16 cellular contexts compared by ENCODE assay signal in genomic region chr11:126352163-126352562, GRCh38. TPM values are rescaled to one million over a fixed set of nuclear protein-coding genes. Genes with fewer than 3 reads are reported as not detected.
DNase-seq lines count a peak whose midpoint lies in the region; ATAC-seq, FAIRE-seq and TF ChIP-seq lines count a peak whose summit lies in the region.
"Had no signal": no experiment of that assay in that cellular context is flagged by ENCODE, and none has a peak within 500 bp of the region (broad histone marks: within the 10 kb centered on the region; RNA-seq: fewer than 3 reads in every experiment).

No MANE protein-coding gene starts in this region.

- no peak for DNase-seq in T-helper 1 cell
- DNase-seq in HCT116 (ENCODE audit: low read depth, low spot score), result no peak
- no peak for DNase-seq in K562 (ENCODE audit: extremely low read depth in 1 of 4, low spot score in 3 of 4)
- DNase-seq in SW 1271 (lab: John Stamatoyannopoulos, UW), result no peak
- DNase-seq: 8988T; activated B cell treated with CpG ODN at 0.5 μM for 24 hours; activated effector memory CD4-positive, alpha-beta T cell treated with Interleukin-2 at 50 U/mL for 16 hours; COR-L47; NCI-H1694 treated with DMSO at 0.1 percent for 48 hours; NCI-H748 treated with DMSO at 0.1 percent for 48 hours; sigmoid colon had no signal

- H3K27ac ChIP-seq in HCT116 (ENCODE audit: low read depth, low read length) (no peak overlapping the region), K562 (ENCODE audit: extremely low read depth, low read depth, low read length) (peak overlapping the region; percentile 94), neutrophil (peak overlapping the region; percentile 69)

- TF ChIP-seq CTCF in HCT116 (IDR thresholded peaks at IDR 0.05 in 2 of 3, conservative IDR thresholded peaks at IDR 0.05 in 1 of 3; ENCODE audit: borderline replicate concordance in 1 of 3, insufficient read depth in 1 of 3, low read depth in 2 of 3, low read length in 2 of 3) (no peak), K562 (IDR thresholded peaks at IDR 0.05 in 2 of 3, conservative IDR thresholded peaks at IDR 0.05 in 1 of 3; ENCODE audit: insufficient read depth in 2 of 3, low read depth in 1 of 3, low read length in 3 of 3) (no peak), neutrophil (IDR thresholded peaks at IDR 0.05) (no peak)

- no peak for TF ChIP-seq EP300 in K562 (IDR thresholded peaks at IDR 0.05; ENCODE audit: low read length)

- POLR2A ChIA-PET in HCT116 (lab: Charles Lee), result no interaction called here
- POLR2A ChIA-PET in K562 (lab: Yijun Ruan, JAX), result no interaction called here

- H3K27ac Mint-ChIP-seq in T-helper 1 cell treated with Interleukin-12 subunit alpha and Interleukin-12 subunit beta and Interleukin-4 antibody, amounts not matched to agents 30 μg/mL and 1 μg/mL, for 36 hours, result no peak overlapping the region
- H3K27ac Mint-ChIP-seq: activated B cell treated with CpG ODN at 0.5 μM for 24 hours had no signal

- ATAC-seq in HCT116 (no peak), K562 (no peak), HG03342 (IDR thresholded peaks at IDR 0.05; ENCODE audit: unreplicated experiment) (no peak), GM21723 (IDR thresholded peaks at IDR 0.05; ENCODE audit: unreplicated experiment) (no peak)

- in situ Hi-C loops in K562 (cut with MboI), result no loop called here

- no peak overlapping the region for H3K9ac ChIP-seq in HCT116 (ENCODE audit: low read length)
- peak overlapping the region; percentile 18 to 30; a peak in 2 of 4 replicates for H3K9ac ChIP-seq in K562 (ENCODE audit: insufficient read depth in 1 of 2, low read depth in 2 of 2, low read length in 2 of 2)

- no peaks in the 10 kb centered on the region for H3K27me3 Mint-ChIP-seq in T-helper 1 cell treated with Interleukin-12 subunit alpha and Interleukin-12 subunit beta and Interleukin-4 antibody, amounts not matched to agents 30 μg/mL and 1 μg/mL, for 36 hours (ENCODE audit: low read depth)
- H3K27me3 Mint-ChIP-seq: activated B cell treated with CpG ODN at 0.5 μM for 24 hours had no signal

- H3K27me3 ChIP-seq in HCT116 (ENCODE audit: insufficient read depth, low read length), result no peaks in the 10 kb centered on the region
- H3K27me3 ChIP-seq in K562 (ENCODE audit: control insufficient read depth in 2 of 2, insufficient read depth in 2 of 2, low read length in 2 of 2), result no peaks in the 10 kb centered on the region
- H3K27me3 ChIP-seq in neutrophil, result no peaks in the 10 kb centered on the region
- H3K27me3 ChIP-seq: sigmoid colon had no signal

- peak overlapping the region; percentile 77 for H3K4me3 Mint-ChIP-seq in T-helper 1 cell treated with Interleukin-12 subunit alpha and Interleukin-12 subunit beta and Interleukin-4 antibody, amounts not matched to agents 30 μg/mL and 1 μg/mL, for 36 hours

- TF ChIP-seq POLR2A in HCT116 (IDR thresholded peaks at IDR 0.05; ENCODE audit: borderline replicate concordance, extremely low read depth, insufficient read depth, insufficient read length), result no peak
- no peak for TF ChIP-seq POLR2A in K562 (conservative IDR thresholded peaks at IDR 0.05)

- intact Hi-C loops in HCT116 (cut with micrococcal nuclease) (no loop called here), K562 (cut with micrococcal nuclease) (no loop called here)

- no peak for FAIRE-seq in K562 (lab: Jason Lieb, UNC)
- FAIRE-seq: bronchial epithelial cell had no signal

- 82% methylated on average over 3 of the region's 3 CpGs for WGBS in K562 (ENCODE audit: insufficient coverage, low coverage, missing lambda C conversion rate)

- H3K9me1 ChIP-seq in K562 (ENCODE audit: control insufficient read depth, insufficient read depth, low read length), result peaks cover 3% of the 10 kb centered on the region

- no peak overlapping the region for H3K4me3 ChIP-seq in HCT116 (replicated peaks in 1 of 2; ENCODE audit: low read depth in 1 of 2, low read length in 2 of 2)
- no peak overlapping the region for H3K4me3 ChIP-seq in K562
- H3K4me3 ChIP-seq in neutrophil (ENCODE audit: low read depth in 1 of 2, low read length in 1 of 2), result peak overlapping the region in 1 of 2 experiments; percentile 34
- H3K4me3 ChIP-seq: sigmoid colon had no signal

- no peaks in the 10 kb centered on the region for H3K9me3 Mint-ChIP-seq in T-helper 1 cell treated with Interleukin-12 subunit alpha and Interleukin-12 subunit beta and Interleukin-4 antibody, amounts not matched to agents 30 μg/mL and 1 μg/mL, for 36 hours
- H3K9me3 Mint-ChIP-seq: activated B cell treated with CpG ODN at 0.5 μM for 24 hours had no signal

- H3K4me2 ChIP-seq in HCT116 (ENCODE audit: low read length) (no peak overlapping the region), K562 (ENCODE audit: insufficient read depth, low read length) (peak overlapping the region; percentile 26)

- TF ChIP-seq RAD21 in HCT116 (IDR thresholded peaks at IDR 0.05; ENCODE audit: low read depth) (no peak), K562 (CRISPR knock-in tag; conservative IDR thresholded peaks at IDR 0.05 in 1 of 2, IDR thresholded peaks at IDR 0.05 in 1 of 2) (no peak)

- H3K4me1 ChIP-seq in HCT116 (ENCODE audit: control insufficient read depth in 1 of 2, insufficient read depth in 2 of 2, low read length in 2 of 2), result peaks cover 17 to 38% of the 10 kb centered on the region in 2 experiments
- H3K4me1 ChIP-seq in K562 (replicated peaks in 1 of 2; ENCODE audit: control insufficient read depth in 2 of 2, insufficient read depth in 2 of 2, low read length in 2 of 2), result peaks cover 62 to 64% of the 10 kb centered on the region in 2 experiments
- H3K4me1 ChIP-seq in neutrophil (ENCODE audit: control insufficient read depth in 1 of 2, insufficient read depth in 1 of 2, low read depth in 1 of 2, low read length in 1 of 2), result peaks cover 62 to 64% of the 10 kb centered on the region in 2 experiments

- CTCF ChIA-PET in HCT116 (lab: Charles Lee) (no interaction called here), K562 (lab: Yijun Ruan, JAX; ENCODE audit: low intra/inter-chr PET ratio) (no interaction called here)

- H3K36me3 ChIP-seq in HCT116 (ENCODE audit: control insufficient read depth in 1 of 2, insufficient read depth in 2 of 2, low read length in 2 of 2) (0 out of 4 replicates have a peak, but pooled peaks cover 0 to 6% of the 10 kb centered on the region in 2 experiments), K562 (ENCODE audit: control insufficient read depth, insufficient read depth, low read length) (peaks cover 45% of the 10 kb centered on the region), neutrophil (peaks cover 11% of the 10 kb centered on the region)
- H3K36me3 ChIP-seq: sigmoid colon had no signal

- H3K4me1 Mint-ChIP-seq in T-helper 1 cell treated with Interleukin-12 subunit alpha and Interleukin-12 subunit beta and Interleukin-4 antibody, amounts not matched to agents 30 μg/mL and 1 μg/mL, for 36 hours (ENCODE audit: low read depth), result peaks cover 39% of the 10 kb centered on the region

- H4K20me1 ChIP-seq in HCT116 (ENCODE audit: insufficient read depth), result no peaks in the 10 kb centered on the region
- H4K20me1 ChIP-seq in K562 (replicated peaks; ENCODE audit: control insufficient read depth, insufficient read depth, low read length), result no peaks in the 10 kb centered on the region

- H3K9me2 ChIP-seq in HCT116 (ENCODE audit: insufficient read depth), result no peaks in the 10 kb centered on the region

- RAD21 ChIA-PET in HCT116 (lab: Charles Lee; ENCODE audit: low non-redundant PET in 1 of 2, low total read pairs in 2 of 2, uncharacterized antibody in 2 of 2, unreplicated experiment in 2 of 2), result no interaction called here

- H3K36me3 Mint-ChIP-seq in T-helper 1 cell treated with Interleukin-12 subunit alpha and Interleukin-12 subunit beta and Interleukin-4 antibody, amounts not matched to agents 30 μg/mL and 1 μg/mL, for 36 hours (ENCODE audit: low read depth), result peaks cover 14% of the 10 kb centered on the region

- H3K79me2 ChIP-seq in HCT116 (ENCODE audit: insufficient read depth, low read length), result peaks cover 35% of the 10 kb centered on the region; the same call in 1 of the 2 replicates
- H3K79me2 ChIP-seq in K562 (ENCODE audit: control insufficient read depth, insufficient read depth, low read length), result peaks cover 82% of the 10 kb centered on the region

- H2AFZ ChIP-seq in HCT116 (ENCODE audit: low read depth, low read length, poor library complexity, severe bottlenecking) (no peak overlapping the region), K562 (ENCODE audit: low read depth, low read length) (no peak overlapping the region)

- H3K9me3 ChIP-seq in HCT116 (ENCODE audit: control insufficient read depth in 1 of 2, insufficient read depth in 1 of 2, low read depth in 1 of 2, low read length in 2 of 2) (no peaks in the 10 kb centered on the region), K562 (replicated peaks; ENCODE audit: control insufficient read depth, insufficient read depth, low read depth, low read length) (no peaks in the 10 kb centered on the region), neutrophil (no peaks in the 10 kb centered on the region)
- H3K9me3 ChIP-seq: sigmoid colon had no signal

- TSS peak; percentile 19 for BruUV-seq in HCT116 (replicated peaks; lab: Mats Ljungman, UMichigan)
- no TSS peak for BruUV-seq in K562 (replicated peaks; lab: Mats Ljungman, UMichigan)

RNA-seq across cellular contexts. Expression of gene ST3GAL4, which starts 3.3 kb away (rescaled TPM):
- 13.1 TPM for total RNA-seq in HCT116 (2021; ENCODE audit: unreplicated experiment)
- polyA plus RNA-seq in HCT116 (2012), result 13.6 and 14.7 TPM in 2 replicates
- 11.3 and 26.5 TPM in 2 replicates for total RNA-seq in K562 (2011; cell fraction: chromatin; rRNA removed; ENCODE audit: low replicate concordance)
- total RNA-seq in K562 (2011; cell fraction: nucleolus; rRNA removed), result 24.2 and 25.7 TPM in 2 replicates
- 22.4 and 23.4 TPM in 2 replicates for total RNA-seq in K562 (2011; cell fraction: nucleoplasm; rRNA removed)
- 10.5 and 16.9 TPM in 2 replicates for total RNA-seq in K562 (2014; rRNA removed)
- total RNA-seq in K562 (2014; rRNA removed; fragmentation: Illumina TruSeq; extraction: Trizol), result 6.2 and 8.2 TPM in 2 replicates
- total RNA-seq in K562 (2015; rRNA removed; fragmentation: Illumina TruSeq; extraction: Trizol), result 6.0 and 6.7 TPM in 2 replicates
- total RNA-seq in K562 (2021), result 13.7 and 15.2 TPM in 2 replicates
- 10.7 and 15.4 TPM in 2 replicates for polyA plus RNA-seq in K562 (2011; rRNA removed)
- polyA plus RNA-seq in K562 (2011; cell fraction: cytosol; rRNA removed), result 12.8 and 18.7 TPM in 2 replicates
- polyA plus RNA-seq in K562 (2011; cell fraction: nucleus; rRNA removed), result 10.4 and 18.7 TPM in 2 replicates
- polyA plus RNA-seq in K562 (2012), result 8.2 and 14.5 TPM in 2 replicates
- 17.8 and 22.9 TPM in 2 replicates for polyA plus RNA-seq in K562 (2014; fragmentation: Illumina TruSeq; extraction: Trizol)
- under 1 TPM; 0.27 to 0.53 TPM for polyA plus RNA-seq in K562 (2014; fragmentation: Nextera tagmentation; extraction: Ambion mirVana)
- polyA plus RNA-seq in K562 (2014; rRNA removed), result 13.8 and 16.7 TPM in 2 replicates
- 2.6 and 6.2 TPM in 2 replicates for polyA minus RNA-seq in K562 (2011; rRNA and poly(A)+ RNA removed)
- 7.9 and 8.3 TPM in 2 replicates for polyA minus RNA-seq in K562 (2011; cell fraction: cytosol; rRNA and poly(A)+ RNA removed)
- polyA minus RNA-seq in K562 (2011; cell fraction: nucleus; rRNA and poly(A)+ RNA removed), result 3.8 and 5.3 TPM in 2 replicates

RNA-seq across cellular contexts. Expression of gene DCPS, which starts 48.3 kb away (rescaled TPM):
- total RNA-seq in HCT116 (2021; ENCODE audit: unreplicated experiment) (25.6 TPM), K562 (2014; rRNA removed) (16.5 and 23.8 TPM in 2 replicates), K562 (2014; rRNA removed; fragmentation: Illumina TruSeq; extraction: Trizol) (10.8 and 11.1 TPM in 2 replicates), K562 (2015; rRNA removed; fragmentation: Illumina TruSeq; extraction: Trizol) (17.9 and 18.9 TPM in 2 replicates), K562 (2021) (23.0 and 24.6 TPM in 2 replicates)
- polyA plus RNA-seq in HCT116 (2012), result 32.0 and 34.0 TPM in 2 replicates
- total RNA-seq in K562 (2011; cell fraction: chromatin; rRNA removed; ENCODE audit: low replicate concordance), result 5.6 and 9.2 TPM in 2 replicates
- 11.2 and 12.0 TPM in 2 replicates for total RNA-seq in K562 (2011; cell fraction: nucleolus; rRNA removed)
- 7.4 and 9.0 TPM in 2 replicates for total RNA-seq in K562 (2011; cell fraction: nucleoplasm; rRNA removed)
- polyA plus RNA-seq in K562 (2011; rRNA removed) (16.8 and 25.9 TPM in 2 replicates), K562 (2014; fragmentation: Illumina TruSeq; extraction: Trizol) (37.2 and 38.1 TPM in 2 replicates), K562 (2014; fragmentation: Nextera tagmentation; extraction: Ambion mirVana) (10 to 100 TPM in 1 of 2 experiments, 1 to 10 TPM in 1; 8.7 to 17.8 TPM), K562 (2014; rRNA removed) (23.3 and 27.2 TPM in 2 replicates)
- polyA plus RNA-seq in K562 (2011; cell fraction: cytosol; rRNA removed), result 27.0 and 56.5 TPM in 2 replicates
- 7.1 and 12.9 TPM in 2 replicates for polyA plus RNA-seq in K562 (2011; cell fraction: nucleus; rRNA removed)
- 21.5 and 26.3 TPM in 2 replicates for polyA plus RNA-seq in K562 (2012)
- polyA minus RNA-seq in K562 (2011; rRNA and poly(A)+ RNA removed), result 6.6 and 12.8 TPM in 2 replicates
- polyA minus RNA-seq in K562 (2011; cell fraction: cytosol; rRNA and poly(A)+ RNA removed), result 9.0 and 12.5 TPM in 2 replicates
- polyA minus RNA-seq in K562 (2011; cell fraction: nucleus; rRNA and poly(A)+ RNA removed), result 5.8 and 6.1 TPM in 2 replicates
